In the genomic region with DNA sequence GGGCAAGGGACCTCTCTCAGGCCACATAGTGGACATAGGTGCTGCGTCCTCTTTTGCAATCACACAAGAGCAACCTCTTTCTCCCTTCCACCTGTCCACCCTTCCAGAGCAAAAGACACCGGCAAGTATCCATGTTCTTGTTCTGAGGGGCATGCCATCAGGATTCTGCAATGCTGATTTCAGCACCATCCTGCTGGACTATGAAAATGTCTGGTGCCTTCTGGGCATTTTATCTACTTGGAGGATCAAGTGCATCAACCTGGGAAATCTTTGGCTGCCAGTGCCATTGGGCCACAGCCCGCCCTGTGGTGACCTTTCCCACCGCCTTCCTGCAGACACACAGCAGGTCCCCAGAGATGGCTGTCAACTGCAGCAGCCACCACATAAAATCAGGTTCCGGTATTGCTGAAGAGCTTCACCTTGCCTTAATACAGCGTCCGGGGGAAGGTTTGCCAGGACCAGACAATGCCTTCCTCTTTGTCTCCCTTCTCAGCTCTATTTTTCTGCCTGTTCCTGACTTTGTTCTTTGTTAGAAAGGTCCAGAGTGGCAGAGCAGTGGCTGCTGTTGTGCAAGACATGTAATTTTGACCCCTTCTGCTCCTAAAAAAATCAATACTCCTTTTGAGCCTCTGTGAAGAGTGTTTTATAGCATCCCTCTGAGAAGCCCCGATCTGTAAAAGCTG, we compare ENCODE assay signal across 29 cellular contexts. TPM values are rescaled to one million over a fixed set of nuclear protein-coding genes. Genes with fewer than 3 reads are reported as not detected.
DNase-seq lines count a peak whose midpoint lies in the region; ATAC-seq, FAIRE-seq and TF ChIP-seq lines count a peak whose summit lies in the region.
"Had no signal": no experiment of that assay in that cellular context is flagged by ENCODE, and none has a peak within 500 bp of the region (broad histone marks: within the 10 kb centered on the region; RNA-seq: fewer than 3 reads in every experiment).

No MANE protein-coding gene starts in this region.

- H3K79me2 ChIP-seq in HepG2 (ENCODE audit: insufficient read depth, low read length): no peaks in the 10 kb centered on the region

- TF ChIP-seq CTCF in A549 (IDR thresholded peaks at IDR 0.05): no peak
- TF ChIP-seq CTCF in HepG2 (CRISPR knock-in tag; IDR thresholded peaks at IDR 0.05): no peak
- no peak for TF ChIP-seq CTCF in body of pancreas (IDR thresholded peaks at IDR 0.05)

- H3K4me1 ChIP-seq in A549 (no peaks in the 10 kb centered on the region), HepG2 (ENCODE audit: insufficient read depth, low read length) (peaks cover 8% of the 10 kb centered on the region; the same call in 1 of the 2 replicates), body of pancreas (peaks cover 11% of the 10 kb centered on the region)

- WGBS in A549 (ENCODE audit: missing lambda C conversion rate): 33% methylated on average over 8 of the region's 8 CpGs
- WGBS in HepG2 (ENCODE audit: low lambda C conversion rate): 21% methylated on average over 6 of the region's 8 CpGs
- 59 to 75% methylated on average over 8 of the region's 8 CpGs for WGBS in body of pancreas, 2 donors

- no peaks in the 10 kb centered on the region for H4K20me1 ChIP-seq in HepG2 (ENCODE audit: insufficient read depth, low read length)

- no peak overlapping the region for H3K9ac ChIP-seq in HepG2 (ENCODE audit: insufficient read depth, low read depth, low read length)

- no peak for ATAC-seq in A549
- ATAC-seq in HepG2: peak; percentile 75
- no peak for ATAC-seq in body of pancreas
- ATAC-seq in GM21619 (IDR thresholded peaks at IDR 0.05; ENCODE audit: unreplicated experiment): no peak
- ATAC-seq: K562, PC-3, SK-N-SH treated with all-trans-retinoic acid at 6 μM for 48 hours had no signal

- intact Hi-C loops in HepG2 (cut with micrococcal nuclease; ENCODE audit: unreplicated experiment): loop anchor here (10.0 kb wide), 1 partner anchor 264 kb away; no protein-coding TSS in a partner anchor
- intact Hi-C loops in body of pancreas (cut with DNase I): no loop called here

- H3K9me3 ChIP-seq in A549 (no peaks in the 10 kb centered on the region), HepG2 (ENCODE audit: low read length) (no peaks in the 10 kb centered on the region), body of pancreas (no peaks in the 10 kb centered on the region)

- H3K27ac ChIP-seq in A549 (no peak overlapping the region), HepG2 (ENCODE audit: extremely low read length, insufficient read depth, low read length) (no peak overlapping the region), body of pancreas (no peak overlapping the region)
- H3K27ac ChIP-seq: 22Rv1 had no signal

- FAIRE-seq in A549 (lab: Jason Lieb, UNC) (no peak), HepG2 (lab: Jason Lieb, UNC) (no peak), urothelium cell line (lab: Jason Lieb, UNC) (no peak)
- FAIRE-seq: G401.6, H54, K562 had no signal

- no peak for TF ChIP-seq RAD21 in A549 (conservative IDR thresholded peaks at IDR 0.05 in 1 of 2, IDR thresholded peaks at IDR 0.05 in 1 of 2)
- TF ChIP-seq RAD21 in HepG2 (CRISPR knock-in tag; IDR thresholded peaks at IDR 0.05): no peak

- H3K4me3 ChIP-seq in A549 (no peak overlapping the region), HepG2 (replicated peaks in 1 of 3; ENCODE audit: insufficient read depth in 1 of 3, low read depth in 2 of 3, low read length in 3 of 3) (no peak overlapping the region), body of pancreas (no peak overlapping the region)
- H3K4me3 ChIP-seq: K562 had no signal

- no peak overlapping the region for H2AFZ ChIP-seq in HepG2 (ENCODE audit: low read length)

- H3K27me3 ChIP-seq in HepG2 (ENCODE audit: control insufficient read depth in 1 of 2, insufficient read depth in 2 of 2, low read length in 2 of 2) (no peaks in the 10 kb centered on the region), body of pancreas (no peaks in the 10 kb centered on the region)

- H3K4me2 ChIP-seq in A549: no peak overlapping the region
- no peak overlapping the region for H3K4me2 ChIP-seq in HepG2 (ENCODE audit: low read depth, low read length)

- CTCF ChIA-PET in A549 (lab: Yijun Ruan, JAX): no interaction called here
- CTCF ChIA-PET in HepG2 (lab: Yijun Ruan, JAX; ENCODE audit: low intra/inter-chr PET ratio, low total read pairs): no interaction called here

- TF ChIP-seq POLR2A in A549 (IDR thresholded peaks at IDR 0.05; ENCODE audit: low read length) (no peak), HepG2 (IDR thresholded peaks at IDR 0.05; ENCODE audit: insufficient read depth in 1 of 2, low read depth in 2 of 2, low read length in 2 of 2) (no peak), body of pancreas (IDR thresholded peaks at IDR 0.05) (no peak)

- H3K36me3 ChIP-seq in HepG2 (replicated peaks in 1 of 2; ENCODE audit: control insufficient read depth in 1 of 2, insufficient read depth in 2 of 2, low read length in 2 of 2) (no peaks in the 10 kb centered on the region), body of pancreas (replicated peaks in 1 of 2; ENCODE audit: insufficient read depth in 1 of 2, low read depth in 2 of 2) (no peaks in the 10 kb centered on the region)

- in situ Hi-C loops in HepG2 (cut with HindIII; ENCODE audit: extremely low pct_ligation_motif_present, low pct_unique_long_range_greater_than_20kb): no loop called here

- POLR2A ChIA-PET in A549 (lab: Yijun Ruan, JAX): no interaction called here
- POLR2A ChIA-PET in HepG2 (lab: Yijun Ruan, JAX): no interaction called here

- TF ChIP-seq EP300 in A549 (IDR thresholded peaks at IDR 0.05) (no peak), HepG2 (IDR thresholded peaks at IDR 0.05; ENCODE audit: low read depth in 2 of 2, low read length in 2 of 2) (no peak), HepG2 (CRISPR knock-in tag; IDR thresholded peaks at IDR 0.05; ENCODE audit: borderline replicate concordance) (no peak)

- BruUV-seq in HepG2 (replicated peaks; lab: Mats Ljungman, UMichigan): no TSS peak

- DNase-seq in A549 (ENCODE audit: low read depth in 1 of 2, low spot score in 1 of 2): no peak
- DNase-seq in NCI-H146 (lab: John Stamatoyannopoulos, UW): peak; percentile 34
- peak; percentile 39 for DNase-seq in SK-N-DZ (ENCODE audit: low spot score)
- no peak for DNase-seq in HepG2 (ENCODE audit: low spot score)
- DNase-seq in body of pancreas: no peak
- no peak for DNase-seq in urothelium cell line (ENCODE audit: low spot score)
- DNase-seq: ACHN; CD4-positive, CD25-positive, alpha-beta regulatory T cell; DMS53; Kasumi-1; MV-4-11; NCI-H1105; NCI-H1694; NCI-H2081; NCI-H446 treated with DMSO at 0.1 percent for 48 hours; NCI-H526; NCI-H82; NK-92 treated with Interleukin-12 subunit alpha and Interleukin-12 subunit beta, amount 100 ng/mL, for 24 hours; PC-3 had no signal

TF ChIP-seq in A549, 52 proteins besides CTCF, POLR2A, EP300 and RAD21 (continues in another document):
- TF ChIP-seq HOXA7 (CRISPR knock-in tag; IDR thresholded peaks at IDR 0.05): no peak
- TF ChIP-seq BHLHE40 (IDR thresholded peaks at IDR 0.05; ENCODE audit: low read depth, low read length): no peak
- TF ChIP-seq KDM1A (IDR thresholded peaks at IDR 0.05; ENCODE audit: low read depth): no peak

TF ChIP-seq in HepG2, 621 proteins besides CTCF, POLR2A, EP300 and RAD21 (continues in another document):
- no peak for TF ChIP-seq IRX3 (CRISPR knock-in tag; IDR thresholded peaks at IDR 0.05; ENCODE audit: borderline replicate concordance, low read depth)

RNA-seq across cellular contexts. Expression of a gene that starts 18.5 kb away (rescaled TPM):
- polyA plus RNA-seq in A549 (2011; rRNA removed): not detected in 2 replicates
- polyA plus RNA-seq in A549 (2012; cell fraction: cytosol; rRNA removed): not detected in 2 replicates
- polyA plus RNA-seq in A549 (2012; cell fraction: nucleus; rRNA removed): not detected in 2 replicates
- polyA plus RNA-seq in A549 (2017; fragmentation: RNase III; extraction: RNeasy Plus Mini Kit Qiagen cat#74134 plus additional on column Dnase treatment): not detected in 3 replicates
- polyA minus RNA-seq in A549 (2011; rRNA and poly(A)+ RNA removed): not detected in 2 replicates
- polyA plus RNA-seq in SK-N-DZ (2014; cell fraction: cytosol; rRNA removed): not detected in 2 replicates
- polyA plus RNA-seq in SK-N-DZ (2014; cell fraction: nucleus; rRNA removed): not detected in 2 replicates
- not detected in 2 replicates for total RNA-seq in HepG2 (2016; rRNA removed; fragmentation: Illumina TruSeq; extraction: Trizol)
- total RNA-seq in HepG2 (2016; cell fraction: cytosol; rRNA removed; fragmentation: Illumina TruSeq; extraction: Trizol; ENCODE audit: low read depth): not detected in 2 replicates
- total RNA-seq in HepG2 (2016; cell fraction: insoluble cytoplasmic fraction; rRNA removed; fragmentation: Illumina TruSeq; extraction: Trizol): not detected in 2 replicates
- total RNA-seq in HepG2 (2016; cell fraction: membrane; rRNA removed; fragmentation: Illumina TruSeq; extraction: Trizol): not detected in 2 replicates
- not detected in 2 replicates for total RNA-seq in HepG2 (2016; cell fraction: nucleus; rRNA removed; fragmentation: Illumina TruSeq; extraction: Trizol)
- not detected in 2 replicates for polyA plus RNA-seq in HepG2 (2011; rRNA removed)
- polyA plus RNA-seq in HepG2 (2011; cell fraction: cytosol; rRNA removed): not detected in 2 replicates
- polyA plus RNA-seq in HepG2 (2011; cell fraction: nucleus; rRNA removed): not detected in 2 replicates
- polyA plus RNA-seq in HepG2 (2012): not detected in 2 replicates
- not detected in 2 replicates for polyA plus RNA-seq in HepG2 (2016; cell fraction: cytosol; fragmentation: Illumina TruSeq; extraction: Trizol; ENCODE audit: low read depth)
- not detected in 2 replicates for polyA plus RNA-seq in HepG2 (2016; cell fraction: insoluble cytoplasmic fraction; fragmentation: Illumina TruSeq; extraction: Trizol; ENCODE audit: low read depth)
- not detected in 2 replicates for polyA plus RNA-seq in HepG2 (2016; cell fraction: membrane; fragmentation: Illumina TruSeq; extraction: Trizol; ENCODE audit: low read depth)
- polyA plus RNA-seq in HepG2 (2016; cell fraction: nucleus; fragmentation: Illumina TruSeq; extraction: Trizol; ENCODE audit: insufficient read depth, low read depth): not detected in 2 replicates
- not detected in 2 replicates for polyA minus RNA-seq in HepG2 (2011; rRNA and poly(A)+ RNA removed; ENCODE audit: low replicate concordance)
- not detected in 2 replicates for polyA minus RNA-seq in HepG2 (2011; cell fraction: cytosol; rRNA and poly(A)+ RNA removed)
- polyA minus RNA-seq in HepG2 (2011; cell fraction: nucleus; rRNA and poly(A)+ RNA removed): not detected in 2 replicates
- total RNA-seq in body of pancreas: not detected
- total RNA-seq: CD4-positive, CD25-positive, alpha-beta regulatory T cell; Daoy; HT-29; K562; MCF 10A; PC-3 had no signal
- polyA plus RNA-seq: BJ; CD4-positive, CD25-positive, alpha-beta regulatory T cell had no signal

Comparison
In these comparisons a context has a peak if more than half of its experiments do, and no peak if none do; other contexts are left out.
1. DNase-seq: peak in NCI-H146 (single experiment) and SK-N-DZ (single experiment); none in A549 (0 of 2), HepG2 (single experiment), body of pancreas (0 of 4) and urothelium cell line (single experiment).